In the genomic region with DNA sequence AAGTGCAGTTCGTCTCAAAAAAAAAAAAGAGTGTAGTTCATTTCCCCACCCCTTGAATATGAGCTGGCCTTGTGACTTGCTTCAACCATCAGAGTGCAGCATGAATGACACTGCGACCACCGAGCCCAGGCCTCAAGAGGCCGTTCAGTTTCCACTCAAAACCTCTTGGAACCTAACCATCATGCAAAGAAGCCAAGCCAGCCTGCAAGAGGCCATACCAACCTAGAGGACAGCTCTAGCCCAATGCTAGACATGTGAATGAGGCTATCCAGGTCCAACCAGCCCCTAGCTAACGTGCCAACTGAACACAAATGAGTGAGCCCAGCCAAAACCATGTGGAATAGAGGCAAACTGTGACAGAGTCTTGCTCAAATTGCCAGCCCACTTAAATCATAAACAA, we compare ENCODE assay signal across 26 cellular contexts. TPM values are rescaled to one million over a fixed set of nuclear protein-coding genes. Genes with fewer than 3 reads are reported as not detected.
DNase-seq lines count a peak whose midpoint lies in the region; ATAC-seq and TF ChIP-seq lines count a peak whose summit lies in the region.
"Had no signal": no experiment of that assay in that cellular context is flagged by ENCODE, and none has a peak within 500 bp of the region (broad histone marks: within the 10 kb centered on the region; RNA-seq: fewer than 3 reads in every experiment).

No MANE protein-coding gene starts in this region.

- intact Hi-C loops in CD8-positive, alpha-beta T cell (cut with DNase I, micrococcal nuclease) = no loop called here

- H3K27me3 ChIP-seq in CD8-positive, alpha-beta T cell (ENCODE audit: insufficient read depth, low read length) = no peaks in the 10 kb centered on the region
- H3K27me3 ChIP-seq: brain microvascular endothelial cell, tibial nerve had no signal

- H3K4me3 ChIP-seq in CD8-positive, alpha-beta T cell (ENCODE audit: low read depth, low read length) = no peak overlapping the region
- H3K4me3 ChIP-seq: psoas muscle, smooth muscle cell, tibial nerve had no signal

- DNase-seq in Ammon's horn (ENCODE audit: low spot score) = peak; percentile 13
- DNase-seq in CD8-positive, alpha-beta T cell = no peak
- no peak for DNase-seq in T-helper 17 cell
- peak; percentile 19 for DNase-seq in medulla oblongata (ENCODE audit: extremely low spot score)
- DNase-seq in T-cell = no peak
- no peak for DNase-seq in activated naive CD8-positive, alpha-beta T cell treated with anti-CD3 and anti-CD28 coated beads, Interleukin-2, amount 50 U/mL, for 24 hours
- DNase-seq in A172 (ENCODE audit: low spot score) = no peak
- DNase-seq: activated CD4-positive, alpha-beta T cell treated with anti-CD3 and anti-CD28 coated beads, Interleukin-2, amount 10 ng/mL, durations not matched to agents 7 days and 5 days; brain microvascular endothelial cell; EL; foreskin melanocyte; HCEC 1CT; kidney; MV-4-11; NCI-H1930; psoas muscle; stimulated activated CD4-positive, alpha-beta T cell treated with anti-CD3 and anti-CD28 coated beads, Interleukin-2, amount 100 ng/mL, for 48 hours; T-helper 1 cell had no signal

- no peaks in the 10 kb centered on the region for H3K9me3 ChIP-seq in CD8-positive, alpha-beta T cell (ENCODE audit: low read length)
- H3K9me3 ChIP-seq in T-helper 17 cell (ENCODE audit: control insufficient read depth, low read length, poor library complexity, severe bottlenecking) = no peaks in the 10 kb centered on the region
- H3K9me3 ChIP-seq: psoas muscle, tibial nerve had no signal

- no peaks in the 10 kb centered on the region for H3K36me3 ChIP-seq in CD8-positive, alpha-beta T cell (ENCODE audit: insufficient read depth, low read length)
- H3K36me3 ChIP-seq: brain microvascular endothelial cell, tibial nerve had no signal

- TF ChIP-seq CTCF in CD8-positive, alpha-beta T cell (IDR thresholded peaks at IDR 0.05) = no peak

- CTCF ChIA-PET in CD8-positive, alpha-beta T cell (lab: Charles Lee) = interaction anchor here (1.0 kb wide), 1 partner anchor 137 kb away, joined by 4 read pairs; no protein-coding TSS in a partner anchor
- CTCF ChIA-PET in T-cell (lab: Charles Lee) = interaction anchor here in 1 of 2 donors (0.9 kb wide), 1 partner anchor 58 kb away, joined by 3 read pairs; no protein-coding TSS in a partner anchor

- ATAC-seq in CD8-positive, alpha-beta T cell = no peak
- ATAC-seq in T-helper 17 cell = no peak
- ATAC-seq in T-cell (replicated peaks in 1 of 4) = no peak
- ATAC-seq in activated naive CD8-positive, alpha-beta T cell treated with anti-CD3 and anti-CD28 coated beads, Interleukin-2, amount 50 U/mL, for 24 hours = no peak

- peaks cover 22% of the 10 kb centered on the region for H3K36me3 Mint-ChIP-seq in CD8-positive, alpha-beta T cell
- H3K36me3 Mint-ChIP-seq in T-helper 17 cell (ENCODE audit: low read depth) (no peaks in the 10 kb centered on the region), T-cell (peaks cover 9% of the 10 kb centered on the region)
- no peaks in the 10 kb centered on the region for H3K36me3 Mint-ChIP-seq in activated naive CD8-positive, alpha-beta T cell treated with anti-CD3 and anti-CD28 coated beads, Interleukin-2, amount 50 U/mL, for 24 hours (ENCODE audit: low read depth)

- no peaks in the 10 kb centered on the region for H3K9me3 Mint-ChIP-seq in CD8-positive, alpha-beta T cell
- no peaks in the 10 kb centered on the region for H3K9me3 Mint-ChIP-seq in T-cell
- no peaks in the 10 kb centered on the region for H3K9me3 Mint-ChIP-seq in activated naive CD8-positive, alpha-beta T cell treated with anti-CD3 and anti-CD28 coated beads, Interleukin-2, amount 50 U/mL, for 24 hours
- H3K9me3 Mint-ChIP-seq: activated CD4-positive, alpha-beta T cell treated with anti-CD3 and anti-CD28 coated beads, Interleukin-2, amount 10 ng/mL, durations not matched to agents 7 days and 5 days; activated T-helper 2 cell treated with anti-CD3 and anti-CD28 coated beads, Interferon-gamma antibody, Interleukin-2, Interleukin-4, amounts not matched to agents 10 μg/mL and 5 μg/mL and 100 μg/mL, durations not matched to agents 14 hours and 24 hours and 36 hours; dendritic cell treated with granulocyte-macrophage colony-stimulating factor and Interleukin-4, amounts not matched to agents 40 ng/mL and 50 ng/mL, for 4 days; stimulated activated naive CD8-positive, alpha-beta T cell treated with anti-CD3 and anti-CD28 coated beads, Interleukin-15, Interleukin-2, amounts not matched to agents 100 ng/mL and 50 ng/mL, for 24 hours had no signal

- peak overlapping the region; percentile 32 for H3K27ac Mint-ChIP-seq in CD8-positive, alpha-beta T cell
- H3K27ac Mint-ChIP-seq in T-helper 17 cell (peak overlapping the region; percentile 59), T-cell (no peak overlapping the region)
- H3K27ac Mint-ChIP-seq in activated naive CD8-positive, alpha-beta T cell treated with anti-CD3 and anti-CD28 coated beads, Interleukin-2, amount 50 U/mL, for 24 hours = no peak overlapping the region
- H3K27ac Mint-ChIP-seq: activated CD4-positive, alpha-beta T cell treated with anti-CD3 and anti-CD28 coated beads, Interleukin-2, amount 10 ng/mL, durations not matched to agents 7 days and 5 days; activated T-helper 2 cell treated with anti-CD3 and anti-CD28 coated beads, Interferon-gamma antibody, Interleukin-2, Interleukin-4, amounts not matched to agents 10 μg/mL and 5 μg/mL and 100 μg/mL, durations not matched to agents 14 hours and 24 hours and 36 hours; dendritic cell treated with granulocyte-macrophage colony-stimulating factor and Interleukin-4, amounts not matched to agents 40 ng/mL and 50 ng/mL, for 4 days; stimulated activated naive CD8-positive, alpha-beta T cell treated with anti-CD3 and anti-CD28 coated beads, Interleukin-15, Interleukin-2, amounts not matched to agents 100 ng/mL and 50 ng/mL, for 24 hours had no signal

- no peaks in the 10 kb centered on the region for H3K4me1 ChIP-seq in CD8-positive, alpha-beta T cell (ENCODE audit: insufficient read depth, low read length)
- H3K4me1 ChIP-seq: psoas muscle had no signal

- H3K27me3 Mint-ChIP-seq in CD8-positive, alpha-beta T cell (ENCODE audit: low read depth) = no peaks in the 10 kb centered on the region
- no peaks in the 10 kb centered on the region for H3K27me3 Mint-ChIP-seq in T-helper 17 cell
- no peaks in the 10 kb centered on the region for H3K27me3 Mint-ChIP-seq in T-cell
- no peaks in the 10 kb centered on the region for H3K27me3 Mint-ChIP-seq in activated naive CD8-positive, alpha-beta T cell treated with anti-CD3 and anti-CD28 coated beads, Interleukin-2, amount 50 U/mL, for 24 hours
- H3K27me3 Mint-ChIP-seq: activated CD4-positive, alpha-beta T cell treated with anti-CD3 and anti-CD28 coated beads, Interleukin-2, amount 10 ng/mL, durations not matched to agents 7 days and 5 days; dendritic cell treated with granulocyte-macrophage colony-stimulating factor and Interleukin-4, amounts not matched to agents 40 ng/mL and 50 ng/mL, for 4 days; stimulated activated naive CD8-positive, alpha-beta T cell treated with anti-CD3 and anti-CD28 coated beads, Interleukin-15, Interleukin-2, amounts not matched to agents 100 ng/mL and 50 ng/mL, for 24 hours had no signal

- no peak overlapping the region for H3K4me3 Mint-ChIP-seq in CD8-positive, alpha-beta T cell
- H3K4me3 Mint-ChIP-seq in T-helper 17 cell (no peak overlapping the region), T-cell (no peak overlapping the region)
- no peak overlapping the region for H3K4me3 Mint-ChIP-seq in activated naive CD8-positive, alpha-beta T cell treated with anti-CD3 and anti-CD28 coated beads, Interleukin-2, amount 50 U/mL, for 24 hours
- H3K4me3 Mint-ChIP-seq: activated CD4-positive, alpha-beta T cell treated with anti-CD3 and anti-CD28 coated beads, Interleukin-2, amount 10 ng/mL, durations not matched to agents 7 days and 5 days; dendritic cell treated with granulocyte-macrophage colony-stimulating factor and Interleukin-4, amounts not matched to agents 40 ng/mL and 50 ng/mL, for 4 days; stimulated activated naive CD8-positive, alpha-beta T cell treated with anti-CD3 and anti-CD28 coated beads, Interleukin-15, Interleukin-2, amounts not matched to agents 100 ng/mL and 50 ng/mL, for 24 hours had no signal

- POLR2A ChIA-PET in CD8-positive, alpha-beta T cell (lab: Charles Lee) = interaction anchor here (0.9 kb wide), 1 partner anchor 13 kb away, joined by 3 read pairs; no protein-coding TSS in a partner anchor
- POLR2A ChIA-PET in T-cell (lab: Charles Lee) = interaction anchor here (0.5 to 0.8 kb wide), 3 partner anchors 10 to 18 kb away, joined by 3 to 4 read pairs (median 3); no protein-coding TSS in a partner anchor

- H3K4me1 Mint-ChIP-seq in CD8-positive, alpha-beta T cell (ENCODE audit: low read depth) = peaks cover 17% of the 10 kb centered on the region
- H3K4me1 Mint-ChIP-seq in T-helper 17 cell (peaks cover 5% of the 10 kb centered on the region), T-cell (peaks cover 21 to 25% (median 24%) of the 10 kb centered on the region in 3 donors)
- H3K4me1 Mint-ChIP-seq in activated naive CD8-positive, alpha-beta T cell treated with anti-CD3 and anti-CD28 coated beads, Interleukin-2, amount 50 U/mL, for 24 hours = peaks cover 15% of the 10 kb centered on the region

- H3K27ac ChIP-seq in CD8-positive, alpha-beta T cell (ENCODE audit: low read depth, low read length) = no peak overlapping the region
- H3K27ac ChIP-seq: brain microvascular endothelial cell, KMS-11, psoas muscle, tibial nerve had no signal

RNA-seq across cellular contexts. Expression of a gene that starts 29.7 kb away (rescaled TPM):
- 100 to 1,000 TPM in 1 of 2 experiments, 10 to 100 TPM in 1; 93.2 to 103 TPM for total RNA-seq in CD8-positive, alpha-beta T cell
- total RNA-seq in T-helper 17 cell (100 to 1,000 TPM; 101 to 115 TPM), T-cell (100 to 1,000 TPM in 2 of 5 donors, 10 to 100 TPM in 3; 88.3 to 122 (median 94.7) TPM)
- 9.4 and 16.3 TPM in 2 replicates for total RNA-seq in A172 (2014; rRNA removed; shearing (Covaris generic))

RNA-seq across cellular contexts. Expression of a gene that starts 33.4 kb away (rescaled TPM):
- total RNA-seq in CD8-positive, alpha-beta T cell = under 1 TPM; 0.17 to 0.24 TPM
- total RNA-seq in T-helper 17 cell (not detected), T-cell (under 1 TPM in 3 of 5 donors, not detected in 2; 0.13 to 0.23 (median 0.18) TPM)
- total RNA-seq in A172 (2014; rRNA removed; shearing (Covaris generic)) = not detected in 2 replicates
- total RNA-seq: activated CD4-positive, alpha-beta T cell treated with anti-CD3 and anti-CD28 coated beads, Interleukin-2, amount 10 ng/mL, durations not matched to agents 7 days and 5 days; HT-29; kidney; mesenteric fat pad; smooth muscle cell; tibial nerve had no signal

RNA-seq across cellular contexts. Expression of a gene that starts 53.9 kb away (rescaled TPM):
- not detected for total RNA-seq in CD8-positive, alpha-beta T cell
- not detected for total RNA-seq in T-helper 17 cell
- under 1 TPM in 3 of 5 donors, not detected in 2; 0.09 to 0.13 (median 0.12) TPM for total RNA-seq in T-cell
- 0.14 and 0.17 TPM in 2 replicates for total RNA-seq in A172 (2014; rRNA removed; shearing (Covaris generic))
- total RNA-seq: activated CD4-positive, alpha-beta T cell treated with anti-CD3 and anti-CD28 coated beads, Interleukin-2, amount 10 ng/mL, durations not matched to agents 7 days and 5 days; mesenteric fat pad; tibial nerve had no signal

RNA-seq across cellular contexts. Expression of a gene that starts 58.4 kb away (rescaled TPM):
- total RNA-seq in CD8-positive, alpha-beta T cell = 1 to 10 TPM in 1 of 2 experiments, under 1 TPM in 1; 0.67 to 1.2 TPM
- under 1 TPM; 0.10 to 0.22 TPM for total RNA-seq in T-helper 17 cell
- total RNA-seq in T-cell = 1 to 10 TPM in 2 of 5 donors, under 1 TPM in 3; 0.53 to 1.6 (median 0.82) TPM
- total RNA-seq in A172 (2014; rRNA removed; shearing (Covaris generic)) = 0.19 and 4.1 TPM in 2 replicates

Comparison
In these comparisons a context has a peak if more than half of its experiments do, and no peak if none do; other contexts are left out.
1. DNase-seq: peak in Ammon's horn (single experiment) and medulla oblongata (single experiment); none in CD8-positive, alpha-beta T cell (0 of 7), T-helper 17 cell (0 of 3), T-cell (0 of 34), activated naive CD8-positive, alpha-beta T cell treated with anti-CD3 and anti-CD28 coated beads, Interleukin-2, amount 50 U/mL, for 24 hours (single experiment) and A172 (single experiment).
2. H3K27ac Mint-ChIP-seq: peak in CD8-positive, alpha-beta T cell (single experiment) and T-helper 17 cell (single experiment); none in T-cell (0 of 2) and activated naive CD8-positive, alpha-beta T cell treated with anti-CD3 and anti-CD28 coated beads, Interleukin-2, amount 50 U/mL, for 24 hours (single experiment).